In the genomic region with DNA sequence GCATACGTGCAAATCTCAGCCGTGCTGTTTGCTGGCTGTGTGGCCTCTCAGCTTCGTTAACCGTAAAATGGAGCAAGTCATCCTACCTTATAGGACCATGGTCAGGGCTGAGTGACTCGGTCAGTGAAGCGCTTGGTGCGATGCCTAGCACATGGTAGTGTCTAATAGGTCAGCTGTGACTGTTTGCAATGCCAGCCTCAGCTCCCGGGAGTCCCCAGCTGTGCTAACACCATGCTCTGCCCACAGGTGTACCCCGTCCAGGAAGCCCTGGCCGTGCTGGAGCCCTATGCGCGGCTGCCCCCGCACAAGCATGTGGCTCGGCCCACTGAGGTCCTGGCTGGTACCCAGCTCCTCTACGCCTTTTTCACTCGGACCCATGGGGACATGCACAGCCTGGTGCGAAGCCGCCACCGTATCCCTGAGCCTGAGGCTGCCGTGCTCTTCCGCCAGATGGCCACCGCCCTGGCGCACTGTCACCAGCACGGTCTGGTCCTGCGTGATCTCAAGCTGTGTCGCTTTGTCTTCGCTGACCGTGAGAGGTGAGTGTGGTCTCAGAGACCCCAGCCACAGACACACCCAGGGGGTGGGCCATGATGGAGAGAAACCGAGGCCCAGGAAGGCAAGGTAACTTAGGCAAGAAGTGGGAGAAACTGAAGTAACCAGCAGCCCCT, we compare ENCODE assay signal across 15 cellular contexts.
"Had no signal": no experiment of that assay in that cellular context is flagged by ENCODE, and none has a peak within 500 bp of the region (broad histone marks: within the 10 kb centered on the region; RNA-seq: fewer than 3 reads in every experiment).

No MANE protein-coding gene starts in this region.

- DNase-seq: activated CD4-positive, alpha-beta T cell treated with anti-CD3 and anti-CD28 coated beads, Interleukin-2, amount 50 U/mL, for 1 hour; activated effector memory CD4-positive, alpha-beta T cell treated with anti-CD3 and anti-CD28 coated beads, Interleukin-2, amount 50 U/mL, for 16 hours; activated T-cell treated with anti-CD3 and anti-CD28 coated beads, Interleukin-2, amount 50 U/mL, for 4 hours; brain microvascular endothelial cell; cerebellar nuclear complex; dermis blood vessel endothelial cell; hypothalamus; kidney glomerular epithelial cell; naive thymus-derived CD8-positive, alpha-beta T cell; stimulated activated CD4-positive, alpha-beta T cell treated with anti-CD3 and anti-CD28 coated beads, Interleukin-2, amount 100 ng/mL, for 24 hours; stimulated activated naive CD4-positive, alpha-beta T cell had no signal

- H3K4me3 Mint-ChIP-seq: activated naive CD8-positive, alpha-beta T cell; activated T-cell treated with anti-CD3 and anti-CD28 coated beads, Interleukin-2, amount 50 U/mL, for 4 hours; naive thymus-derived CD8-positive, alpha-beta T cell had no signal

- H3K27ac ChIP-seq: brain microvascular endothelial cell, neutrophil had no signal

- H3K9me3 ChIP-seq: neutrophil had no signal

- H3K27me3 Mint-ChIP-seq: activated naive CD8-positive, alpha-beta T cell; naive thymus-derived CD8-positive, alpha-beta T cell had no signal

- H3K9me3 Mint-ChIP-seq: activated T-cell treated with anti-CD3 and anti-CD28 coated beads, Interleukin-2, amount 50 U/mL, for 4 hours; naive thymus-derived CD8-positive, alpha-beta T cell had no signal

- ATAC-seq: activated T-cell treated with anti-CD3 and anti-CD28 coated beads, Interleukin-2, amount 50 U/mL, for 4 hours; naive thymus-derived CD8-positive, alpha-beta T cell; sciatic nerve had no signal

- H3K27ac Mint-ChIP-seq: activated naive CD8-positive, alpha-beta T cell; naive thymus-derived CD8-positive, alpha-beta T cell had no signal

- H3K4me3 ChIP-seq: lung had no signal

- H3K27me3 ChIP-seq: brain microvascular endothelial cell, neutrophil had no signal
